In genomic region chr16:5634781-5635180, GRCh38 we compare ENCODE assay signal across 14 cellular contexts.
A peak's percentile ranks its signal among the peaks of the same experiment; 100 is the strongest.
DNase-seq lines count a peak whose midpoint lies in the region; ATAC-seq and TF ChIP-seq lines count a peak whose summit lies in the region.
"Had no signal": no experiment of that assay in that cellular context is flagged by ENCODE, and none has a peak within 500 bp of the region (broad histone marks: within the 10 kb centered on the region; RNA-seq: fewer than 3 reads in every experiment).

No MANE protein-coding gene starts in this region.

- in situ Hi-C loops in Caki2 (cut with HindIII; ENCODE audit: low pct_unique_long_range_greater_than_20kb, low sequenced_read_pairs) = no loop called here

- TF ChIP-seq POLR2A in testis (IDR thresholded peaks at IDR 0.05) = no peak

- no peaks in the 10 kb centered on the region for H3K4me1 ChIP-seq in testis

- DNase-seq in Caki2 (ENCODE audit: low read depth) = peak; percentile 6
- DNase-seq in NAMALWA (ENCODE audit: low spot score) = peak; percentile 64
- peak; percentile 8 for DNase-seq in SW480 (ENCODE audit: low spot score)
- peak; percentile 29 for DNase-seq in testis
- no peak for DNase-seq in NCI-H446 (lab: John Stamatoyannopoulos, UW)
- DNase-seq: CD8-positive, alpha-beta T cell; COR-L47; GF-D8; GOT3; H9; KBM-7 had no signal

- no peaks in the 10 kb centered on the region for H3K9me3 ChIP-seq in testis

- no peak for TF ChIP-seq CTCF in testis (IDR thresholded peaks at IDR 0.05)

- intact Hi-C loops in testis (cut with DNase I; ENCODE audit: low total_unique reads) = no loop called here

- H3K36me3 ChIP-seq in testis (ENCODE audit: low read depth, missing control alignments) = no peaks in the 10 kb centered on the region

- ATAC-seq in HG03521 (IDR thresholded peaks at IDR 0.05; ENCODE audit: unreplicated experiment) = no peak
- ATAC-seq in HG02852 (IDR thresholded peaks at IDR 0.05; ENCODE audit: unreplicated experiment) = no peak
- ATAC-seq: CD8-positive, alpha-beta T cell had no signal

- no peaks in the 10 kb centered on the region for H3K27me3 ChIP-seq in testis

- H3K27ac ChIP-seq in testis = no peak overlapping the region
- H3K27ac ChIP-seq: HL-60 had no signal

- 45 to 53% methylated on average over 1 of the region's 1 CpG for WGBS in testis, 2 donors

- H3K4me3 ChIP-seq in testis = no peak overlapping the region

Comparison
In these comparisons a context has a peak if more than half of its experiments do, and no peak if none do; other contexts are left out.
1. DNase-seq: peak in Caki2 (single experiment), NAMALWA (single experiment), SW480 (single experiment) and testis (single experiment); none in NCI-H446 (0 of 2).